ENCODE assay signal across 20 cellular contexts in genomic region chr3:137471130-137471529, GRCh38.
DNase-seq lines count a peak whose midpoint lies in the region; ATAC-seq and TF ChIP-seq lines count a peak whose summit lies in the region.
"Had no signal": no experiment of that assay in that cellular context is flagged by ENCODE, and none has a peak within 500 bp of the region (broad histone marks: within the 10 kb centered on the region; RNA-seq: fewer than 3 reads in every experiment).

No MANE protein-coding gene starts in this region.

- no peaks in the 10 kb centered on the region for H3K36me3 Mint-ChIP-seq in GM23338 (ENCODE audit: low read depth)
- no peaks in the 10 kb centered on the region for H3K36me3 Mint-ChIP-seq in stimulated activated memory B cell treated with anti-CD40 and anti-IgM and Interleukin-4, amounts not matched to agents 10 μg/mL and 1 μg/mL and 100 μg/mL, for 72 hours
- H3K36me3 Mint-ChIP-seq: IgD-negative memory B cell had no signal

- ATAC-seq in GM18873 (IDR thresholded peaks at IDR 0.05; ENCODE audit: low FRiP score, unreplicated experiment) (peak; percentile 59), GM23338 (no peak), HG02885 (IDR thresholded peaks at IDR 0.05; ENCODE audit: poor library complexity, unreplicated experiment) (peak; percentile 63)
- ATAC-seq in stimulated activated memory B cell treated with anti-CD40 and anti-IgM and Interleukin-4, amounts not matched to agents 10 μg/mL and 1 μg/mL and 100 μg/mL, for 72 hours, result no peak
- ATAC-seq: A549 had no signal

- DNase-seq in GM12865 (ENCODE audit: low read depth) (peak; percentile 85), GM23338 (ENCODE audit: low spot score) (no peak), DMS153 treated with DMSO at 0.1 percent for 48 hours (lab: John Stamatoyannopoulos, UW; ENCODE audit: unreplicated experiment) (no peak), cerebellar nuclear complex (lab: John Stamatoyannopoulos, UW) (no peak), COLO829 (ENCODE audit: low spot score) (no peak)
- DNase-seq: CD4-positive, alpha-beta T cell; Karpas-422; NCI-H1417 treated with DMSO at 0.1 percent for 48 hours; NCI-H187 treated with DMSO at 0.1 percent for 48 hours; NCI-H2227 treated with DMSO at 0.1 percent for 48 hours; NCI-H510A treated with DMSO at 0.1 percent for 48 hours; NCI-H774; SHP77 treated with DMSO at 0.1 percent for 48 hours; SK-N-SH had no signal

- peak overlapping the region; percentile 32; the same call in 1 of the 2 replicates for H2AFZ ChIP-seq in GM23338

- H3K4me1 Mint-ChIP-seq in GM23338, result peaks cover 17% of the 10 kb centered on the region
- H3K4me1 Mint-ChIP-seq in stimulated activated memory B cell treated with anti-CD40 and anti-IgM and Interleukin-4, amounts not matched to agents 10 μg/mL and 1 μg/mL and 100 μg/mL, for 72 hours, result no peaks in the 10 kb centered on the region
- H3K4me1 Mint-ChIP-seq: IgD-negative memory B cell had no signal

- H3K9me2 ChIP-seq in GM23338 (ENCODE audit: insufficient read depth), result peaks cover under 1% of the 10 kb centered on the region; the same call in 1 of the 2 replicates
- H3K9me2 ChIP-seq: SK-N-SH had no signal

- no peaks in the 10 kb centered on the region for H3K9me3 Mint-ChIP-seq in GM23338
- peaks cover 2% of the 10 kb centered on the region for H3K9me3 Mint-ChIP-seq in stimulated activated memory B cell treated with anti-CD40 and anti-IgM and Interleukin-4, amounts not matched to agents 10 μg/mL and 1 μg/mL and 100 μg/mL, for 72 hours
- H3K9me3 Mint-ChIP-seq: CD4-positive, alpha-beta T cell had no signal

- no peak overlapping the region for H3K4me3 Mint-ChIP-seq in GM23338
- H3K4me3 Mint-ChIP-seq in stimulated activated memory B cell treated with anti-CD40 and anti-IgM and Interleukin-4, amounts not matched to agents 10 μg/mL and 1 μg/mL and 100 μg/mL, for 72 hours, result no peak overlapping the region
- H3K4me3 Mint-ChIP-seq: CD4-positive, alpha-beta T cell; IgD-negative memory B cell had no signal

- H3K27me3 Mint-ChIP-seq in GM23338 (ENCODE audit: insufficient read depth, low read depth, poor library complexity), result peaks cover 4% of the 10 kb centered on the region
- H3K27me3 Mint-ChIP-seq in stimulated activated memory B cell treated with anti-CD40 and anti-IgM and Interleukin-4, amounts not matched to agents 10 μg/mL and 1 μg/mL and 100 μg/mL, for 72 hours, result no peaks in the 10 kb centered on the region
- H3K27me3 Mint-ChIP-seq: CD4-positive, alpha-beta T cell; IgD-negative memory B cell had no signal

- H3K27ac ChIP-seq in GM23338 (ENCODE audit: low read depth), result no peak overlapping the region
- H3K27ac ChIP-seq: A549 had no signal

- H3K36me3 ChIP-seq in GM23338 (ENCODE audit: insufficient read depth), result no peaks in the 10 kb centered on the region
- H3K36me3 ChIP-seq: HAP-1 had no signal

- no peak overlapping the region for H3K27ac Mint-ChIP-seq in GM23338
- H3K27ac Mint-ChIP-seq in stimulated activated memory B cell treated with anti-CD40 and anti-IgM and Interleukin-4, amounts not matched to agents 10 μg/mL and 1 μg/mL and 100 μg/mL, for 72 hours, result no peak overlapping the region
- H3K27ac Mint-ChIP-seq: CD4-positive, alpha-beta T cell; IgD-negative memory B cell had no signal

- no peaks in the 10 kb centered on the region for H3F3A ChIP-seq in GM23338 (replicated peaks; ENCODE audit: low read depth)

- no peaks in the 10 kb centered on the region for H4K20me1 ChIP-seq in GM23338 (replicated peaks; ENCODE audit: insufficient read depth)

- no peaks in the 10 kb centered on the region for H3K27me3 ChIP-seq in GM23338 (ENCODE audit: insufficient read depth)

- no peaks in the 10 kb centered on the region for H3K79me2 ChIP-seq in GM23338 (replicated peaks; ENCODE audit: insufficient read depth)

- TF ChIP-seq CTCF in GM12865 (IDR thresholded peaks at IDR 0.05; ENCODE audit: insufficient read depth, low read depth, low read length, missing control alignments) (no peak), GM23338 (conservative IDR thresholded peaks at IDR 0.05; ENCODE audit: low read depth in 2 of 2) (no peak)

- H3K4me1 ChIP-seq in GM23338 (ENCODE audit: insufficient read depth), result 0 out of 2 replicates have a peak, but pooled peaks cover 6% of the 10 kb centered on the region
- H3K4me1 ChIP-seq: A549, HAP-1 had no signal

- no peak overlapping the region for H3K4me2 ChIP-seq in GM23338
- H3K4me2 ChIP-seq: A549, SK-N-SH had no signal

- H3K4me3 ChIP-seq in GM12865 (ENCODE audit: low read depth, low read length) (no peak overlapping the region), GM23338 (no peak overlapping the region)
- H3K4me3 ChIP-seq: A549, HAP-1 had no signal

TF ChIP-seq in GM23338, 12 proteins besides CTCF, POLR2A, EP300 and RAD21:
- TF ChIP-seq CREB1 (CRISPR knock-in tag; IDR thresholded peaks at IDR 0.05; ENCODE audit: low read depth), result no peak
TF ChIP-seq in GM23338: peak in this region for 0.

Comparison
In these comparisons a context has a peak if more than half of its experiments do, and no peak if none do; other contexts are left out.
1. ATAC-seq: peak in GM18873 (single experiment) and HG02885 (single experiment); none in GM23338 (single experiment) and stimulated activated memory B cell treated with anti-CD40 and anti-IgM and Interleukin-4, amounts not matched to agents 10 μg/mL and 1 μg/mL and 100 μg/mL, for 72 hours (single experiment).